Comparison of ENCODE assay signal across 18 cellular contexts in genomic region chr9:35952526-35953191, GRCh38. TPM values are rescaled to one million over a fixed set of nuclear protein-coding genes. Genes with fewer than 3 reads are reported as not detected.
DNase-seq lines count a peak whose midpoint lies in the region; ATAC-seq and TF ChIP-seq lines count a peak whose summit lies in the region.
"Had no signal": no experiment of that assay in that cellular context is flagged by ENCODE, and none has a peak within 500 bp of the region (broad histone marks: within the 10 kb centered on the region; RNA-seq: fewer than 3 reads in every experiment).

No MANE protein-coding gene starts in this region.

- WGBS in heart right ventricle, 2 donors: 70 to 77% methylated on average over 6 of the region's 6 CpGs
- WGBS in right lobe of liver (ENCODE audit: insufficient coverage, low coverage, low lambda C conversion rate, missing lambda C conversion rate): 64% methylated on average over 6 of the region's 6 CpGs

- ATAC-seq in heart right ventricle (no peak), left cardiac atrium (no peak), lower lobe of right lung (no peak), GM18907 (IDR thresholded peaks at IDR 0.05; ENCODE audit: unreplicated experiment) (no peak), right lobe of liver (no peak)
- ATAC-seq: HCT116 had no signal

- no peak for TF ChIP-seq CTCF in heart right ventricle (IDR thresholded peaks at IDR 0.05)
- TF ChIP-seq CTCF in lower lobe of right lung (IDR thresholded peaks at IDR 0.05): no peak
- no peak for TF ChIP-seq CTCF in right lobe of liver (IDR thresholded peaks at IDR 0.05)

- H3K4me1 ChIP-seq in heart right ventricle (peaks cover 0 to 30% (median 13%) of the 10 kb centered on the region in 9 donors), lower lobe of right lung (peaks cover 19% of the 10 kb centered on the region), right lobe of liver (no peaks in the 10 kb centered on the region)

- H3K36me3 ChIP-seq in heart right ventricle (no peaks in the 10 kb centered on the region), lower lobe of right lung (no peaks in the 10 kb centered on the region), right lobe of liver (no peaks in the 10 kb centered on the region)

- no peak for TF ChIP-seq POLR2A in right lobe of liver (IDR thresholded peaks at IDR 0.05)

- intact Hi-C loops in heart right ventricle (cut with DNase I) (loop anchor here in 2 of 10 donors (2.0 to 10.0 kb wide), 2 partner anchors 50 to 212 kb away; partner anchors contain the start of gene CCIN (in 2 of the 2)), left cardiac atrium (cut with DNase I) (loop anchor here in 1 of 2 donors (10.0 kb wide), 1 partner anchor 212 kb away; the partner anchor contains the start of gene CCIN), lower lobe of right lung (cut with DNase I) (loop anchor here (10.0 kb wide), 1 partner anchor 72 kb away; no protein-coding TSS in a partner anchor), right lobe of liver (cut with DNase I) (loop anchor here in 1 of 2 donors (10.0 kb wide), 1 partner anchor 52 kb away; no protein-coding TSS in a partner anchor)

- no peaks in the 10 kb centered on the region for H3K27me3 ChIP-seq in heart right ventricle
- no peaks in the 10 kb centered on the region for H3K27me3 ChIP-seq in lower lobe of right lung (ENCODE audit: low read depth)
- no peaks in the 10 kb centered on the region for H3K27me3 ChIP-seq in right lobe of liver
- H3K27me3 ChIP-seq: MG63 had no signal

- H3K27ac ChIP-seq in heart right ventricle (peak overlapping the region in 9 of 10 donors; percentile 12 to 85 (median 73)), lower lobe of right lung (peak overlapping the region; percentile 46), right lobe of liver (no peak overlapping the region)
- H3K27ac ChIP-seq: A549 had no signal

- H3K4me3 ChIP-seq in heart right ventricle (no peak overlapping the region), lower lobe of right lung (no peak overlapping the region), right lobe of liver (no peak overlapping the region)
- H3K4me3 ChIP-seq: A549, MG63 had no signal

- no peak for DNase-seq in heart right ventricle
- no peak for DNase-seq in left cardiac atrium
- DNase-seq in dedifferentiated amniotic fluid mesenchymal stem cell (ENCODE audit: extremely low spot score): peak; percentile 1
- no peak for DNase-seq in lower lobe of right lung
- no peak for DNase-seq in right lobe of liver
- DNase-seq in cerebellum (ENCODE audit: low spot score): no peak
- DNase-seq: Caco-2, DMS53, KG1, MG63, NCI-H1092 treated with DMSO at 0.1 percent for 48 hours, NCI-H1694 treated with DMSO at 0.1 percent for 48 hours, NCI-H69, PC-3 had no signal

- H3K9me3 ChIP-seq in heart right ventricle: no peaks in the 10 kb centered on the region
- no peaks in the 10 kb centered on the region for H3K9me3 ChIP-seq in lower lobe of right lung
- H3K9me3 ChIP-seq in right lobe of liver: no peaks in the 10 kb centered on the region
- H3K9me3 ChIP-seq: A549, Caco-2 had no signal

RNA-seq across cellular contexts. Expression of gene OR2S2, which starts 5.3 kb away (rescaled TPM):
- total RNA-seq in heart right ventricle (not detected), left cardiac atrium (not detected), lower lobe of right lung (not detected), right lobe of liver (not detected), cerebellum (not detected)
- not detected for polyA plus RNA-seq in heart right ventricle
- total RNA-seq: Caco-2, PC-3 had no signal
- polyA plus RNA-seq: A549, CD14-positive monocyte had no signal

RNA-seq across cellular contexts. Expression of gene SPAAR, which starts 43.4 kb away (rescaled TPM):
- 10 to 100 TPM in 2 of 10 donors, 1 to 10 TPM in 8; 2.8 to 14.4 (median 5.0) TPM for total RNA-seq in heart right ventricle
- 10 to 100 TPM in 1 of 2 donors, 1 to 10 TPM in 1; 7.4 to 20.8 TPM for polyA plus RNA-seq in heart right ventricle
- total RNA-seq in left cardiac atrium: 10 to 100 TPM in 1 of 2 donors, 1 to 10 TPM in 1; 7.6 to 13.1 TPM
- total RNA-seq in lower lobe of right lung: 11.9 TPM
- 1 to 10 TPM in 1 of 6 experiments, under 1 TPM in 5; 0.37 to 1.4 (median 0.84) TPM for total RNA-seq in right lobe of liver
- total RNA-seq in cerebellum: 1.1 TPM
- total RNA-seq: Caco-2, PC-3 had no signal
- polyA plus RNA-seq: A549, CD14-positive monocyte had no signal

RNA-seq across cellular contexts. Expression of gene HRCT1, which starts 46.7 kb away (rescaled TPM):
- total RNA-seq in heart right ventricle (1 to 10 TPM; 1.5 to 6.1 (median 2.2) TPM), left cardiac atrium (1 to 10 TPM; 4.6 to 9.3 TPM), lower lobe of right lung (8.7 TPM), right lobe of liver (1 to 10 TPM in 3 of 6 experiments, under 1 TPM in 3; 0.40 to 1.4 (median 0.98) TPM), cerebellum (not detected)
- 10 to 100 TPM in 1 of 2 donors, 1 to 10 TPM in 1; 7.2 to 13.9 TPM for polyA plus RNA-seq in heart right ventricle
- total RNA-seq: Caco-2 had no signal
- polyA plus RNA-seq: CD14-positive monocyte had no signal

Comparison
In these comparisons a context has a peak if more than half of its experiments do, and no peak if none do; other contexts are left out.
1. H3K27ac ChIP-seq: peak in heart right ventricle (9 of 10) and lower lobe of right lung (single experiment); none in right lobe of liver (0 of 3).